In genomic region chr5:54301852-54302251, GRCh38 we compare ENCODE assay signal across 26 cellular contexts.
"Had no signal": no experiment of that assay in that cellular context is flagged by ENCODE, and none has a peak within 500 bp of the region (broad histone marks: within the 10 kb centered on the region; RNA-seq: fewer than 3 reads in every experiment).

No MANE protein-coding gene starts in this region.

- H3K9me3 Mint-ChIP-seq: activated CD4-positive, alpha-beta memory T cell treated with anti-CD3 and anti-CD28 coated beads, Interleukin-2, amount 10 ng/mL, durations not matched to agents 7 days and 5 days; activated naive CD4-positive, alpha-beta T cell treated with anti-CD3 and anti-CD28 coated beads, Interleukin-2, amount 10 ng/mL, durations not matched to agents 7 days and 5 days; activated naive CD8-positive, alpha-beta T cell treated with anti-CD3 and anti-CD28 coated beads for 36 hours; activated T-helper 17 cell treated with anti-CD3 and anti-CD28 coated beads, Interleukin-2, amount 50 U/mL, for 72 hours had no signal

- H3K9ac ChIP-seq: SK-N-SH had no signal

- H3K4me3 Mint-ChIP-seq: activated CD4-positive, alpha-beta memory T cell treated with anti-CD3 and anti-CD28 coated beads, Interleukin-2, amount 10 ng/mL, durations not matched to agents 7 days and 5 days; activated CD4-positive, alpha-beta T cell treated with anti-CD3 and anti-CD28 coated beads for 36 hours; activated naive CD4-positive, alpha-beta T cell treated with anti-CD3 and anti-CD28 coated beads, Interleukin-2, amount 10 ng/mL, durations not matched to agents 7 days and 5 days; activated naive CD8-positive, alpha-beta T cell treated with anti-CD3 and anti-CD28 coated beads for 36 hours; activated T-helper 17 cell treated with anti-CD3 and anti-CD28 coated beads, Interleukin-2, amount 50 U/mL, for 72 hours had no signal

- H3K4me3 ChIP-seq: SJCRH30 had no signal

- H3K27ac ChIP-seq: SJCRH30, VCaP had no signal

- H3K36me3 ChIP-seq: SJCRH30 had no signal

- H3K27ac Mint-ChIP-seq: activated CD4-positive, alpha-beta memory T cell treated with anti-CD3 and anti-CD28 coated beads, Interleukin-2, amount 10 ng/mL, durations not matched to agents 7 days and 5 days; activated CD4-positive, alpha-beta T cell treated with anti-CD3 and anti-CD28 coated beads for 36 hours; activated naive CD4-positive, alpha-beta T cell treated with anti-CD3 and anti-CD28 coated beads, Interleukin-2, amount 10 ng/mL, durations not matched to agents 7 days and 5 days; activated naive CD8-positive, alpha-beta T cell treated with anti-CD3 and anti-CD28 coated beads for 36 hours; activated T-helper 17 cell treated with anti-CD3 and anti-CD28 coated beads, Interleukin-2, amount 50 U/mL, for 72 hours had no signal

- ATAC-seq: activated CD4-positive, alpha-beta T cell treated with anti-CD3 and anti-CD28 coated beads for 36 hours; activated T-helper 17 cell treated with anti-CD3 and anti-CD28 coated beads, Interleukin-2, amount 50 U/mL, for 72 hours; Panc1 had no signal

- H3K9me2 ChIP-seq: SK-N-SH had no signal

- H3K36me3 Mint-ChIP-seq: activated naive CD4-positive, alpha-beta T cell treated with anti-CD3 and anti-CD28 coated beads, Interleukin-2, amount 10 ng/mL, durations not matched to agents 7 days and 5 days; activated naive CD8-positive, alpha-beta T cell treated with anti-CD3 and anti-CD28 coated beads for 36 hours had no signal

- H3K27me3 Mint-ChIP-seq: activated CD4-positive, alpha-beta memory T cell treated with anti-CD3 and anti-CD28 coated beads, Interleukin-2, amount 10 ng/mL, durations not matched to agents 7 days and 5 days; activated CD4-positive, alpha-beta T cell treated with anti-CD3 and anti-CD28 coated beads for 36 hours; activated naive CD4-positive, alpha-beta T cell treated with anti-CD3 and anti-CD28 coated beads, Interleukin-2, amount 10 ng/mL, durations not matched to agents 7 days and 5 days; activated naive CD8-positive, alpha-beta T cell treated with anti-CD3 and anti-CD28 coated beads for 36 hours; activated T-helper 17 cell treated with anti-CD3 and anti-CD28 coated beads, Interleukin-2, amount 50 U/mL, for 72 hours had no signal

- H3K4me2 ChIP-seq: SK-N-SH had no signal

- DNase-seq: activated CD4-positive, alpha-beta memory T cell treated with anti-CD3 and anti-CD28 coated beads, Interleukin-2, amount 10 ng/mL, durations not matched to agents 7 days and 5 days; activated CD4-positive, alpha-beta T cell treated with anti-CD3 and anti-CD28 coated beads for 36 hours; activated CD4-positive, alpha-beta T cell treated with anti-CD3 and anti-CD28 coated beads, Interleukin-2, amount 50 U/mL, for 1 hour; activated gamma-delta T cell treated with Interleukin-2 at 50 U/mL for 16 hours; activated naive CD4-positive, alpha-beta T cell treated with anti-CD3 and anti-CD28 coated beads, Interleukin-2, amount 10 ng/mL, durations not matched to agents 7 days and 5 days; activated naive CD8-positive, alpha-beta T cell treated with anti-CD3 and anti-CD28 coated beads for 36 hours; activated T-cell treated with anti-CD3 and anti-CD28 coated beads for 4 hours; activated T-cell treated with anti-CD3 and anti-CD28 coated beads, Interleukin-2, amount 50 U/mL, for 48 hours; central memory CD4-positive, alpha-beta T cell; MM.1S; NCI-H1092; NCI-H1417; NCI-H2107; NCI-H2171 treated with DMSO at 0.1 percent for 48 hours; NCI-H345; NCI-H510A; NCI-H526 treated with DMSO at 0.1 percent for 48 hours; NK-92 treated with Interleukin-12 subunit alpha and Interleukin-12 subunit beta, amount 100 ng/mL, for 24 hours; Right ventricle myocardium superior; RPMI8226; SK-N-SH; T-helper 1 cell had no signal

- H3K9me3 ChIP-seq: SJCRH30, SK-N-SH had no signal

- H3K27me3 ChIP-seq: SJCRH30 had no signal
